In the genomic region with DNA sequence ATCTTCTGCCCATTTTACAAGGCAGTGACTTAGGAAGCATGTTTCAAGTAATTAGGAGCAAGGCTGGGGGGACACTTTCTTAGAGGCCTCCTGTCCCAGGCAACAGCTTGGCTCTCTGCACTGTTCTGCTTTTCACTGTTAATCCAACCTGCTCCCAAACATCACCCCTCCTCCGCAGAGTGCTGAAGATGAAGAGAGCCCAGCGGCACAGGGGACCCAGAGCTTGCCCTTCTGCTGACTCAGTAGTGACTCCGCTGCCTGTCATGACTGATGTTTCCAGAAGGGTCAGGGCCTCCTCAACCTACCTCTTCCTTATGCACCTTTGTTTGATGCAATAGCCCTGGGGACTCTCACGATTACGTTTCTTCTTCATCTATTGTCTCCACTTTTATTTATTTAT, we compare ENCODE assay signal across 24 cellular contexts. TPM values are rescaled to one million over a fixed set of nuclear protein-coding genes. Genes with fewer than 3 reads are reported as not detected.
A peak's percentile ranks its signal among the peaks of the same experiment; 100 is the strongest.
DNase-seq lines count a peak whose midpoint lies in the region; ATAC-seq, FAIRE-seq and TF ChIP-seq lines count a peak whose summit lies in the region.
"Had no signal": no experiment of that assay in that cellular context is flagged by ENCODE, and none has a peak within 500 bp of the region (broad histone marks: within the 10 kb centered on the region; RNA-seq: fewer than 3 reads in every experiment).

No MANE protein-coding gene starts in this region.

- no peak overlapping the region for H3K4ac ChIP-seq in mesendoderm (ENCODE audit: low read depth, low read length)

- no peaks in the 10 kb centered on the region for H3K36me3 ChIP-seq in HEK293 (ENCODE audit: control insufficient read depth in 2 of 2, insufficient read depth in 1 of 2, low read length in 2 of 2)
- no peaks in the 10 kb centered on the region for H3K36me3 ChIP-seq in mesendoderm (ENCODE audit: control insufficient read depth, insufficient read depth, low read length)
- H3K36me3 ChIP-seq: BLaER1, gastrocnemius medialis, HAP-1, ovary, transverse colon had no signal

- no peak overlapping the region for H3K23ac ChIP-seq in mesendoderm (ENCODE audit: low read length)

- FAIRE-seq in A549 (lab: Jason Lieb, UNC): no peak
- FAIRE-seq: islet of Langerhans had no signal

- H3K9me3 ChIP-seq in A549 (no peaks in the 10 kb centered on the region), HEK293 (ENCODE audit: control insufficient read depth, insufficient read depth, low read depth, low read length) (no peaks in the 10 kb centered on the region)
- H3K9me3 ChIP-seq: BLaER1, gastrocnemius medialis, HAP-1, ovary, transverse colon had no signal

- no peak overlapping the region for H3K9ac ChIP-seq in mesendoderm (ENCODE audit: low read length)
- H3K9ac ChIP-seq: BLaER1 had no signal

- TF ChIP-seq POLR2A in A549 (IDR thresholded peaks at IDR 0.05; ENCODE audit: low read length): no peak

- H3K79me2 ChIP-seq in mesendoderm (ENCODE audit: control insufficient read depth, insufficient read depth, low read length): no peaks in the 10 kb centered on the region

- no peak overlapping the region for H4K8ac ChIP-seq in mesendoderm (ENCODE audit: low read depth, low read length)

- no peak for TF ChIP-seq RAD21 in A549 (conservative IDR thresholded peaks at IDR 0.05 in 1 of 2, IDR thresholded peaks at IDR 0.05 in 1 of 2)

- ATAC-seq in A549: no peak
- ATAC-seq: gastrocnemius medialis, natural killer cell had no signal

- CTCF ChIA-PET in A549 (lab: Yijun Ruan, JAX): interaction anchor here (1.0 to 2.5 kb wide), 3 partner anchors 27 to 125 kb away, joined by 3 to 11 read pairs (median 9); no protein-coding TSS in a partner anchor
- CTCF ChIA-PET in HEK293 (lab: Yijun Ruan, JAX): no interaction called here

- no peak for TF ChIP-seq CTCF in A549 (IDR thresholded peaks at IDR 0.05)
- no peak for TF ChIP-seq CTCF in HEK293 (tag by site-specific recombination; IDR thresholded peaks at IDR 0.05)

- no peaks in the 10 kb centered on the region for H3K79me1 ChIP-seq in mesendoderm (ENCODE audit: low read length)

- no peak overlapping the region for H2BK5ac ChIP-seq in mesendoderm (ENCODE audit: low read length)

- peaks cover 47% of the 10 kb centered on the region for H3K4me1 ChIP-seq in A549
- H3K4me1 ChIP-seq in HEK293 (ENCODE audit: control insufficient read depth, insufficient read depth, low read length): peaks cover 5% of the 10 kb centered on the region; the same call in 1 of the 2 replicates
- H3K4me1 ChIP-seq in mesendoderm (ENCODE audit: control insufficient read depth, low read depth, low read length): no peaks in the 10 kb centered on the region
- H3K4me1 ChIP-seq: HAP-1 had no signal

- no peak overlapping the region for H3K18ac ChIP-seq in mesendoderm (ENCODE audit: low read length)

- TF ChIP-seq EP300 in A549 (IDR thresholded peaks at IDR 0.05): no peak

- no peak overlapping the region for H2BK15ac ChIP-seq in mesendoderm (replicated peaks; ENCODE audit: low read depth)

- H3K27me3 ChIP-seq in mesendoderm (ENCODE audit: insufficient read depth, low read length, poor library complexity): peaks cover 9% of the 10 kb centered on the region
- H3K27me3 ChIP-seq: ovary had no signal

- H2AK5ac ChIP-seq in mesendoderm (ENCODE audit: low read length): no peak overlapping the region

- H3K56ac ChIP-seq in mesendoderm (ENCODE audit: low read length): no peak overlapping the region

- H3K4me3 ChIP-seq in A549 (no peak overlapping the region), HEK293 (ENCODE audit: low read depth, low read length) (no peak overlapping the region), mesendoderm (ENCODE audit: low read length) (no peak overlapping the region)
- H3K4me3 ChIP-seq: BLaER1, coronary artery, gastrocnemius medialis, HAP-1, ovary, transverse colon had no signal

- POLR2A ChIA-PET in A549 (lab: Yijun Ruan, JAX) (interaction anchor here (1.2 kb wide), 1 partner anchor 69 kb away, joined by 4 read pairs; the partner anchor contains the start of gene GINS3), HEK293 (lab: Yijun Ruan, JAX) (no interaction called here)

- no peak overlapping the region for H2BK120ac ChIP-seq in mesendoderm (ENCODE audit: low read depth, low read length)

- 67% methylated on average over 5 of the region's 5 CpGs for WGBS in A549 (ENCODE audit: missing lambda C conversion rate)
- no CpG with 5 or more reads among the region's 5 CpGs for WGBS in mesendoderm (ENCODE audit: extremely low coverage, insufficient coverage, low lambda C conversion rate)

- no peak for DNase-seq in A549 (ENCODE audit: low read depth in 1 of 2, low spot score in 1 of 2)
- DNase-seq in RKO (ENCODE audit: low spot score): peak; percentile 41
- peak; percentile 20 for DNase-seq in epithelial cell of prostate (ENCODE audit: low read depth, low spot score)
- DNase-seq in NCI-H1436 (lab: John Stamatoyannopoulos, UW): no peak
- DNase-seq in NK-92 treated with Interleukin-12 subunit alpha and Interleukin-12 subunit beta, amount 100 ng/mL, for 24 hours (lab: John Stamatoyannopoulos, UW): no peak
- no peak for DNase-seq in mesendoderm
- DNase-seq in glomerular visceral epithelial cell (ENCODE audit: extremely low spot score): no peak
- DNase-seq: activated CD4-positive, alpha-beta T cell treated with anti-CD3 and anti-CD28 coated beads, Interleukin-2, amount 50 U/mL, for 48 hours; activated naive CD4-positive, alpha-beta T cell treated with anti-CD3 and anti-CD28 coated beads, Interleukin-2, amount 10 ng/mL, durations not matched to agents 7 days and 5 days; amygdala; gastrocnemius medialis; GF-D8; natural killer cell; NCI-H146; NCI-H446; ovary; stimulated activated CD4-positive, alpha-beta T cell treated with anti-CD3 and anti-CD28 coated beads, Interleukin-2, amount 100 ng/mL, for 48 hours; T-helper 1 cell; transverse colon had no signal

- H4K5ac ChIP-seq in mesendoderm (ENCODE audit: low read length): no peak overlapping the region

- H3K4me2 ChIP-seq in A549: no peak overlapping the region
- no peak overlapping the region for H3K4me2 ChIP-seq in mesendoderm (ENCODE audit: low read length)
- H3K4me2 ChIP-seq: BLaER1 had no signal

- H3K27ac ChIP-seq in A549 (peak overlapping the region; percentile 3 to 5; a peak in 2 of 6 replicates), HEK293 (ENCODE audit: extremely low read depth, low read depth, low read length) (no peak overlapping the region), epithelial cell of prostate (peak overlapping the region; percentile 83), mesendoderm (ENCODE audit: low read depth, low read length) (no peak overlapping the region)
- H3K27ac ChIP-seq: BLaER1, coronary artery, gastrocnemius medialis, ovary, transverse colon had no signal

TF ChIP-seq in A549, 52 proteins besides CTCF, POLR2A, EP300 and RAD21:
- TF ChIP-seq MAFK (IDR thresholded peaks at IDR 0.05; ENCODE audit: partially characterized antibody) (peak; percentile 30), HEYL (CRISPR knock-in tag; IDR thresholded peaks at IDR 0.05) (no peak)

TF ChIP-seq in HEK293, 187 proteins besides CTCF, POLR2A, EP300 and RAD21:
- TF ChIP-seq YY1 (tag by site-specific recombination; IDR thresholded peaks at IDR 0.05) (no peak), ZNF600 (tag by site-specific recombination; IDR thresholded peaks at IDR 0.05) (0 out of 2 replicates have a peak, but pooled peaks have one; percentile 27)

RNA-seq across cellular contexts. Expression of gene NDRG4, which starts 38.9 kb away (rescaled TPM):
- polyA plus RNA-seq in A549 (2011; rRNA removed) (8.1 and 10.8 TPM in 2 replicates), A549 (2017; fragmentation: RNase III; extraction: RNeasy Plus Mini Kit Qiagen cat#74134 plus additional on column Dnase treatment) (16.3 to 22.8 TPM (median 21.3 TPM) in 3 replicates)
- 14.4 and 20.8 TPM in 2 replicates for polyA plus RNA-seq in A549 (2012; cell fraction: cytosol; rRNA removed)
- 44.1 and 54.8 TPM in 2 replicates for polyA plus RNA-seq in A549 (2012; cell fraction: nucleus; rRNA removed)
- 20.3 and 29.0 TPM in 2 replicates for polyA minus RNA-seq in A549 (2011; rRNA and poly(A)+ RNA removed)
- 7.2 TPM for polyA plus RNA-seq in mesendoderm (2013, experiment 1 of 2)
- polyA plus RNA-seq in mesendoderm (2013, experiment 2 of 2): 7.0 TPM

RNA-seq across cellular contexts. Expression of gene SETD6, which starts 54.3 kb away (rescaled TPM):
- polyA plus RNA-seq in A549 (2011; rRNA removed) (16.5 and 19.2 TPM in 2 replicates), A549 (2017; fragmentation: RNase III; extraction: RNeasy Plus Mini Kit Qiagen cat#74134 plus additional on column Dnase treatment) (24.9 to 30.4 TPM (median 27.5 TPM) in 3 replicates)
- 18.4 and 19.7 TPM in 2 replicates for polyA plus RNA-seq in A549 (2012; cell fraction: cytosol; rRNA removed)
- 60.4 and 73.2 TPM in 2 replicates for polyA plus RNA-seq in A549 (2012; cell fraction: nucleus; rRNA removed)
- polyA minus RNA-seq in A549 (2011; rRNA and poly(A)+ RNA removed): 8.9 and 12.1 TPM in 2 replicates
- 24.0 TPM for polyA plus RNA-seq in mesendoderm (2013, experiment 1 of 2)
- polyA plus RNA-seq in mesendoderm (2013, experiment 2 of 2): 25.0 TPM

Comparison
In these comparisons a context has a peak if more than half of its experiments do, and no peak if none do; other contexts are left out.
1. DNase-seq: peak in RKO (single experiment) and epithelial cell of prostate (single experiment); none in A549 (0 of 2), NCI-H1436 (single experiment), NK-92 treated with Interleukin-12 subunit alpha and Interleukin-12 subunit beta, amount 100 ng/mL, for 24 hours (single experiment), mesendoderm (single experiment) and glomerular visceral epithelial cell (single experiment).
2. H3K27ac ChIP-seq: peak in A549 (2 of 2) and epithelial cell of prostate (single experiment); none in HEK293 (single experiment) and mesendoderm (single experiment).